Comparison of ENCODE assay signal across 8 cellular contexts in genomic region chr2:42386684-42387083, GRCh38. TPM values are rescaled to one million over a fixed set of nuclear protein-coding genes. Genes with fewer than 3 reads are reported as not detected.
DNase-seq lines count a peak whose midpoint lies in the region; ATAC-seq and TF ChIP-seq lines count a peak whose summit lies in the region.

No MANE protein-coding gene starts in this region.

- TF ChIP-seq CTCF in GM12872 (IDR thresholded peaks at IDR 0.05; ENCODE audit: insufficient read depth, low read depth, low read length): peak; percentile 68
- TF ChIP-seq CTCF in HFF-Myc (IDR thresholded peaks at IDR 0.05; ENCODE audit: low read depth, low read length, missing control alignments): peak; percentile 50
- peak; percentile 9 for TF ChIP-seq CTCF in SU-DHL-6 (IDR thresholded peaks at IDR 0.05; ENCODE audit: insufficient read depth, low read length, poor library complexity, severe bottlenecking)
- peak; percentile 25 for TF ChIP-seq CTCF in liver (IDR thresholded peaks at IDR 0.05; ENCODE audit: low read depth, low read length, missing input control)

- no peaks in the 10 kb centered on the region for H3F3A ChIP-seq in SU-DHL-6 (ENCODE audit: insufficient read depth)

- H3K4me2 ChIP-seq in SU-DHL-6 (ENCODE audit: low read depth, low read length, poor library complexity, severe bottlenecking): no peak overlapping the region

- WGBS in liver: 94% methylated on average over 5 of the region's 5 CpGs

- H3K27me3 ChIP-seq in SU-DHL-6 (ENCODE audit: low read length) (no peaks in the 10 kb centered on the region), liver (ENCODE audit: control insufficient read depth in 4 of 4, insufficient read depth in 4 of 4, low read length in 3 of 4) (no peaks in the 10 kb centered on the region)

- no peak overlapping the region for H2AFZ ChIP-seq in SU-DHL-6 (ENCODE audit: low read depth, low read length, severe bottlenecking)

- H3K9me3 ChIP-seq in SU-DHL-6 (ENCODE audit: insufficient read depth, low read length) (no peaks in the 10 kb centered on the region), liver (ENCODE audit: control insufficient read depth in 4 of 4, low read length in 3 of 4) (no peaks in the 10 kb centered on the region)

- no peaks in the 10 kb centered on the region for H4K20me1 ChIP-seq in SU-DHL-6 (ENCODE audit: low read depth, low read length)

- H3K27ac ChIP-seq in SU-DHL-6 (ENCODE audit: low read depth, low read length): no peak overlapping the region
- H3K27ac ChIP-seq in liver (ENCODE audit: low read depth in 1 of 2, low read length in 2 of 2): no peak overlapping the region

- no peak overlapping the region for H3K9ac ChIP-seq in SU-DHL-6 (ENCODE audit: low read length)
- no peak overlapping the region for H3K9ac ChIP-seq in liver (ENCODE audit: low read depth in 1 of 2, low read length in 2 of 2)

- no peaks in the 10 kb centered on the region for H3K79me2 ChIP-seq in SU-DHL-6 (ENCODE audit: insufficient read depth, low read length)

- no peaks in the 10 kb centered on the region for H3K9me2 ChIP-seq in SU-DHL-6 (replicated peaks; ENCODE audit: insufficient read depth, low read length)

- no peak for ATAC-seq in HG02884 (IDR thresholded peaks at IDR 0.05; ENCODE audit: unreplicated experiment)

- H3K4me1 ChIP-seq in liver (ENCODE audit: control insufficient read depth in 4 of 4, insufficient read depth in 4 of 4, low read length in 3 of 4): no peaks in the 10 kb centered on the region

- peak in 1 of 2 donors; percentile 11 for TF ChIP-seq RAD21 in liver (IDR thresholded peaks at IDR 0.05)

- no peak for DNase-seq in HFF-Myc (ENCODE audit: extremely low read depth, low read depth)
- DNase-seq in CD1c-positive myeloid dendritic cell (ENCODE audit: extremely low spot score): no peak
- no peak for DNase-seq in occipital lobe (lab: John Stamatoyannopoulos, UW)
- DNase-seq in HK-2 (ENCODE audit: unreplicated experiment): no peak

- H3K4me3 ChIP-seq in HFF-Myc (replicated peaks; ENCODE audit: low read depth, low read length): no peak overlapping the region
- no peak overlapping the region for H3K4me3 ChIP-seq in SU-DHL-6 (ENCODE audit: insufficient read depth, low read length, poor library complexity, severe bottlenecking)
- no peak overlapping the region for H3K4me3 ChIP-seq in liver (ENCODE audit: low read depth in 1 of 3, low read length in 3 of 3)

- no peaks in the 10 kb centered on the region for H3K36me3 ChIP-seq in SU-DHL-6 (ENCODE audit: low read length)
- H3K36me3 ChIP-seq in liver (ENCODE audit: control insufficient read depth in 4 of 4, insufficient read depth in 3 of 4, low read depth in 1 of 4, low read length in 3 of 4): no peaks in the 10 kb centered on the region

TF ChIP-seq in liver, 16 proteins besides CTCF, POLR2A, EP300 and RAD21:
- TF ChIP-seq FOXA2 (IDR thresholded peaks at IDR 0.05) (no peak), TAF1 (conservative IDR thresholded peaks at IDR 0.05) (no peak), HNF4G (IDR thresholded peaks at IDR 0.05) (no peak), REST (IDR thresholded peaks at IDR 0.05) (no peak), YY1 (IDR thresholded peaks at IDR 0.05) (no peak), JUND (IDR thresholded peaks at IDR 0.05) (no peak), EGR1 (IDR thresholded peaks at IDR 0.05; ENCODE audit: low read depth in 2 of 2) (no peak), GABPA (IDR thresholded peaks at IDR 0.05 in 1 of 2, conservative IDR thresholded peaks at IDR 0.05 in 1 of 2) (no peak), RXRA (IDR thresholded peaks at IDR 0.05) (no peak), NR2F2 (IDR thresholded peaks at IDR 0.05) (no peak), HNF4A (conservative IDR thresholded peaks at IDR 0.05) (no peak), SP1 (IDR thresholded peaks at IDR 0.05) (no peak)
- TF ChIP-seq, protein P1, sequence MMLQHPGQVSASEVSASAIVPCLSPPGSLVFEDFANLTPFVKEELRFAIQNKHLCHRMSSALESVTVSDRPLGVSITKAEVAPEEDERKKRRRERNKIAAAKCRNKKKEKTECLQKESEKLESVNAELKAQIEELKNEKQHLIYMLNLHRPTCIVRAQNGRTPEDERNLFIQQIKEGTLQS (IDR thresholded peaks at IDR 0.05): no peak
- TF ChIP-seq, protein P2, sequence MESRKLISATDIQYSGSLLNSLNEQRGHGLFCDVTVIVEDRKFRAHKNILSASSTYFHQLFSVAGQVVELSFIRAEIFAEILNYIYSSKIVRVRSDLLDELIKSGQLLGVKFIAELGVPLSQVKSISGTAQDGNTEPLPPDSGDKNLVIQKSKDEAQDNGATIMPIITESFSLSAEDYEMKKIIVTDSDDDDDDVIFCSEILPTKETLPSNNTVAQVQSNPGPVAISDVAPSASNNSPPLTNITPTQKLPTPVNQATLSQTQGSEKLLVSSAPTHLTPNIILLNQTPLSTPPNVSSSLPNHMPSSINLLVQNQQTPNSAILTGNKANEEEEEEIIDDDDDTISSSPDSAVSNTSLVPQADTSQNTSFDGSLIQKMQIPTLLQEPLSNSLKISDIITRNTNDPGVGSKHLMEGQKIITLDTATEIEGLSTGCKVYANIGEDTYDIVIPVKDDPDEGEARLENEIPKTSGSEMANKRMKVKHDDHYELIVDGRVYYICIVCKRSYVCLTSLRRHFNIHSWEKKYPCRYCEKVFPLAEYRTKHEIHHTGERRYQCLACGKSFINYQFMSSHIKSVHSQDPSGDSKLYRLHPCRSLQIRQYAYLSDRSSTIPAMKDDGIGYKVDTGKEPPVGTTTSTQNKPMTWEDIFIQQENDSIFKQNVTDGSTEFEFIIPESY (IDR thresholded peaks at IDR 0.05): no peak

RNA-seq across cellular contexts. Expression of gene COX7A2L, which starts 25.7 kb away (rescaled TPM):
- total RNA-seq in liver (100 to 1,000 TPM in 1 of 2 donors, 10 to 100 TPM in 1; 55.0 to 102 TPM), occipital lobe (145 TPM)
- 10 to 100 TPM; 62.5 to 91.4 TPM for polyA plus RNA-seq in liver

Comparison
In these comparisons a context has a peak if more than half of its experiments do, and no peak if none do; other contexts are left out.
1. CTCF ChIP-seq: peak in every context shown above with its lines; median percentile 68 in GM12872; 50 in HFF-Myc; 25 in liver; 9 in SU-DHL-6.